23 cellular contexts compared by ENCODE assay signal in the genomic region with DNA sequence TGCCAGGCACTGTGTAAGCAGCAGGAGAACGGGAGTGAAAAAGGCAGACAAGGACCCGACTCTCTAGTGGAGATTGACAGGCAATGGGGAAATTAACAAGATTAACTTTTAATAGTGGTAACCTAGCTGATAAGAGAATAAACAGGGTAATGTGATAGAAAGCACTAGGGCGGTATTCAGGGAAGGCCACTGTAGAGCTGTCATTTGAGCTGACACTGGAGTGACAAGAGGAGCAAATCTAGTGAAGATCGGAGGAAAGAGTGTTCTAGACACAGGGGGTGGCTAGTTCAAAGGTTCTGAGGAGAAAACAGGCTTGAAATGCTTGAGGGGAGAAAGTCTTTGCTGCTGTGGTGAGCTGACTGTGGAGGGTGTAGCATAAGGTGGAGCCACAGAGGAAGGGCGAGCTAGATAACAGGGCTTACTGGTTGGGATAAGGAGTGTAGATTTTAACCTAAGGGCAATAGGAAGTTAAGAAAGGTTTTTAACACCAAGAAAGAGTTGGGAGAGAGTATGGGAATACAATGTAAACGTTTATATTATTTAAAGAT.
A peak's percentile ranks its signal among the peaks of the same experiment; 100 is the strongest.
DNase-seq lines count a peak whose midpoint lies in the region; ATAC-seq, FAIRE-seq and TF ChIP-seq lines count a peak whose summit lies in the region.
"Had no signal": no experiment of that assay in that cellular context is flagged by ENCODE, and none has a peak within 500 bp of the region (broad histone marks: within the 10 kb centered on the region; RNA-seq: fewer than 3 reads in every experiment).

No MANE protein-coding gene starts in this region.

- 68% methylated on average over 6 of the region's 6 CpGs for WGBS in SK-N-SH (ENCODE audit: low lambda C conversion rate)
- 16% methylated on average over 6 of the region's 6 CpGs for WGBS in K562 (ENCODE audit: insufficient coverage, low coverage, missing lambda C conversion rate)

- no peaks in the 10 kb centered on the region for H3K79me2 ChIP-seq in SK-N-SH (ENCODE audit: insufficient read depth)
- no peaks in the 10 kb centered on the region for H3K79me2 ChIP-seq in K562 (ENCODE audit: control insufficient read depth, insufficient read depth, low read length)
- no peaks in the 10 kb centered on the region for H3K79me2 ChIP-seq in neural progenitor cell (ENCODE audit: low read depth)

- ATAC-seq in K562 (peak; percentile 88), HG02588 (IDR thresholded peaks at IDR 0.05; ENCODE audit: unreplicated experiment) (no peak)
- ATAC-seq: GM12878 had no signal

- TF ChIP-seq CTCF in SK-N-SH (IDR thresholded peaks at IDR 0.05), result no peak
- TF ChIP-seq CTCF in K562 (IDR thresholded peaks at IDR 0.05 in 2 of 3, conservative IDR thresholded peaks at IDR 0.05 in 1 of 3; ENCODE audit: insufficient read depth in 2 of 3, low read depth in 1 of 3, low read length in 3 of 3), result no peak
- TF ChIP-seq CTCF in neural progenitor cell (IDR thresholded peaks at IDR 0.05), result no peak

- H3K36me3 ChIP-seq in SK-N-SH (replicated peaks in 1 of 2; ENCODE audit: control insufficient read depth in 1 of 2, insufficient read depth in 2 of 2, low read length in 1 of 2) (no peaks in the 10 kb centered on the region), K562 (ENCODE audit: control insufficient read depth, insufficient read depth, low read length) (no peaks in the 10 kb centered on the region), neural progenitor cell (no peaks in the 10 kb centered on the region), H7 (replicated peaks; ENCODE audit: control insufficient read depth, insufficient read depth, low read length) (no peaks in the 10 kb centered on the region)
- H3K36me3 ChIP-seq: BLaER1, HAP-1, Peyer's patch had no signal

- TF ChIP-seq EP300 in SK-N-SH (IDR thresholded peaks at IDR 0.05; ENCODE audit: borderline replicate concordance in 1 of 2, low read depth in 1 of 2, low read length in 1 of 2) (no peak), K562 (IDR thresholded peaks at IDR 0.05; ENCODE audit: low read length) (no peak)

- no peaks in the 10 kb centered on the region for H3K36me3 Mint-ChIP-seq in neural progenitor cell
- H3K36me3 Mint-ChIP-seq: IgD-negative memory B cell had no signal

- peaks cover 8% of the 10 kb centered on the region for H3F3A ChIP-seq in SK-N-SH (replicated peaks; ENCODE audit: insufficient read depth)
- H3F3A ChIP-seq in neural progenitor cell (ENCODE audit: low read depth), result no peaks in the 10 kb centered on the region

- CTCF ChIA-PET in SK-N-SH (lab: Yijun Ruan, JAX), result no interaction called here
- CTCF ChIA-PET in K562 (lab: Yijun Ruan, JAX; ENCODE audit: low intra/inter-chr PET ratio), result no interaction called here

- H3K27me3 Mint-ChIP-seq in neural progenitor cell (ENCODE audit: insufficient read depth, low read depth), result no peaks in the 10 kb centered on the region
- H3K27me3 Mint-ChIP-seq: CD4-positive, alpha-beta T cell; IgD-negative memory B cell had no signal

- in situ Hi-C loops in K562 (cut with MboI), result no loop called here

- no peak overlapping the region for H2AFZ ChIP-seq in SK-N-SH (ENCODE audit: low read depth)
- no peak overlapping the region for H2AFZ ChIP-seq in K562 (ENCODE audit: low read depth, low read length)
- H2AFZ ChIP-seq in neural progenitor cell (replicated peaks), result no peak overlapping the region

- H3K27ac ChIP-seq in SK-N-SH (ENCODE audit: low read depth in 2 of 2, low read length in 1 of 2) (peak overlapping the region in 1 of 2 experiments; percentile 34; a peak in 2 of 4 replicates), K562 (ENCODE audit: extremely low read depth, low read depth, low read length) (no peak overlapping the region), neural progenitor cell (no peak overlapping the region)
- H3K27ac ChIP-seq: BLaER1, Peyer's patch had no signal

- POLR2A ChIA-PET in SK-N-SH (lab: Yijun Ruan, JAX) (no interaction called here), K562 (lab: Yijun Ruan, JAX) (interaction anchor here (0.6 to 0.8 kb wide), 3 partner anchors 28 to 317 kb away, joined by 3 to 4 read pairs (median 3); a partner anchor contains a TSS)

- H3K9ac ChIP-seq in SK-N-SH (no peak overlapping the region), K562 (ENCODE audit: insufficient read depth in 1 of 2, low read depth in 2 of 2, low read length in 2 of 2) (peak overlapping the region in 1 of 2 experiments; percentile 36; a peak in 1 of 4 replicates), neural progenitor cell (no peak overlapping the region)
- H3K9ac ChIP-seq: BLaER1 had no signal

- no TSS peak for BruUV-seq in K562 (replicated peaks; lab: Mats Ljungman, UMichigan)

- no peak overlapping the region for H3K4me3 Mint-ChIP-seq in neural progenitor cell
- H3K4me3 Mint-ChIP-seq: CD4-positive, alpha-beta T cell; IgD-negative memory B cell had no signal

- no peaks in the 10 kb centered on the region for H3K9me2 ChIP-seq in SK-N-SH

- H4K20me1 ChIP-seq in SK-N-SH (ENCODE audit: insufficient read depth) (no peaks in the 10 kb centered on the region), K562 (replicated peaks; ENCODE audit: control insufficient read depth, insufficient read depth, low read length) (no peaks in the 10 kb centered on the region), neural progenitor cell (ENCODE audit: low read depth) (no peaks in the 10 kb centered on the region)
- H4K20me1 ChIP-seq: BLaER1 had no signal

- H3K4me1 Mint-ChIP-seq in neural progenitor cell, result peaks cover 6% of the 10 kb centered on the region
- H3K4me1 Mint-ChIP-seq: IgD-negative memory B cell had no signal

- no peaks in the 10 kb centered on the region for H3K9me3 ChIP-seq in SK-N-SH
- H3K9me3 ChIP-seq in K562 (replicated peaks; ENCODE audit: control insufficient read depth, insufficient read depth, low read depth, low read length), result no peaks in the 10 kb centered on the region
- H3K9me3 ChIP-seq in neural progenitor cell (ENCODE audit: low read depth), result no peaks in the 10 kb centered on the region
- H3K9me3 ChIP-seq: BLaER1, HAP-1, Peyer's patch had no signal

- H3K4me3 ChIP-seq in SK-N-SH (ENCODE audit: low read depth in 2 of 2, low read length in 1 of 2) (no peak overlapping the region), K562 (no peak overlapping the region), neural progenitor cell (no peak overlapping the region), H7 (ENCODE audit: insufficient read depth, low read depth, low read length) (no peak overlapping the region)
- H3K4me3 ChIP-seq: BLaER1, GM12878, HAP-1, Peyer's patch had no signal

- H3K27me3 ChIP-seq in SK-N-SH (ENCODE audit: insufficient read depth), result no peaks in the 10 kb centered on the region
- no peaks in the 10 kb centered on the region for H3K27me3 ChIP-seq in K562 (ENCODE audit: control insufficient read depth in 2 of 2, insufficient read depth in 2 of 2, low read length in 2 of 2)
- H3K27me3 ChIP-seq in neural progenitor cell, result no peaks in the 10 kb centered on the region
- H3K27me3 ChIP-seq in H7 (ENCODE audit: control insufficient read depth, insufficient read depth, low read length), result no peaks in the 10 kb centered on the region
- H3K27me3 ChIP-seq: BLaER1, Peyer's patch had no signal

- DNase-seq in HT-29 (ENCODE audit: low spot score) (peak; percentile 43), SK-N-SH (peak; percentile 0), K562 (ENCODE audit: extremely low read depth in 1 of 4, low spot score in 3 of 4) (peak in 2 of 4 experiments; percentile 36 to 52), neural progenitor cell (ENCODE audit: low spot score) (peak; percentile 11), NCI-H128 (lab: John Stamatoyannopoulos, UW; ENCODE audit: unreplicated experiment) (no peak), H7 (no peak)
- DNase-seq: ACHN; CD4-positive, alpha-beta T cell; COR-L47; DMS79 treated with DMSO at 0.1 percent for 48 hours; Karpas-422; NCI-H1436; NCI-H187 treated with DMSO at 0.1 percent for 48 hours; NCI-H2107; NCI-H2227 treated with DMSO at 0.1 percent for 48 hours; NCI-H510A treated with DMSO at 0.1 percent for 48 hours; NCI-H748 treated with DMSO at 0.1 percent for 48 hours; Peyer's patch had no signal

- H3K9me1 ChIP-seq in K562 (ENCODE audit: control insufficient read depth, insufficient read depth, low read length), result no peaks in the 10 kb centered on the region

- TF ChIP-seq RAD21 in SK-N-SH (IDR thresholded peaks at IDR 0.05; ENCODE audit: low read length) (no peak), K562 (CRISPR knock-in tag; conservative IDR thresholded peaks at IDR 0.05 in 1 of 2, IDR thresholded peaks at IDR 0.05 in 1 of 2) (no peak)

- intact Hi-C loops in K562 (cut with micrococcal nuclease), result no loop called here

- H3K27ac Mint-ChIP-seq in neural progenitor cell, result no peak overlapping the region
- H3K27ac Mint-ChIP-seq: CD4-positive, alpha-beta T cell; IgD-negative memory B cell had no signal

- FAIRE-seq in K562 (lab: Jason Lieb, UNC), result peak; percentile 93
- FAIRE-seq: GM12878 had no signal

- TF ChIP-seq POLR2A in K562 (conservative IDR thresholded peaks at IDR 0.05), result no peak

- peaks cover 7 to 9% of the 10 kb centered on the region in 2 experiments; a peak in 3 of 4 replicates for H3K4me1 ChIP-seq in SK-N-SH (ENCODE audit: control insufficient read depth in 1 of 2, insufficient read depth in 2 of 2, low read depth in 1 of 2, low read length in 1 of 2)
- peaks cover 0 to 6% of the 10 kb centered on the region in 2 experiments; a peak in 1 of 5 replicates for H3K4me1 ChIP-seq in K562 (replicated peaks in 1 of 2; ENCODE audit: control insufficient read depth in 2 of 2, insufficient read depth in 2 of 2, low read length in 2 of 2)
- peaks cover 11% of the 10 kb centered on the region for H3K4me1 ChIP-seq in neural progenitor cell
- H3K4me1 ChIP-seq: BLaER1, Peyer's patch had no signal

- no peaks in the 10 kb centered on the region for H3K9me3 Mint-ChIP-seq in neural progenitor cell
- H3K9me3 Mint-ChIP-seq: CD4-positive, alpha-beta T cell; IgD-negative memory B cell had no signal

- H3K4me2 ChIP-seq in SK-N-SH, result peak overlapping the region; percentile 22; the same call in 1 of the 2 replicates
- peak overlapping the region; percentile 47 for H3K4me2 ChIP-seq in K562 (ENCODE audit: insufficient read depth, low read length)
- H3K4me2 ChIP-seq in neural progenitor cell, result no peak overlapping the region
- H3K4me2 ChIP-seq: BLaER1 had no signal

TF ChIP-seq in SK-N-SH, 30 proteins besides CTCF, POLR2A, EP300 and RAD21 (continues in another document):
- TF ChIP-seq MXI1 (IDR thresholded peaks at IDR 0.05; ENCODE audit: low read depth, low read length), result no peak
- TF ChIP-seq TAF1 (IDR thresholded peaks at IDR 0.05; ENCODE audit: borderline replicate concordance, low read depth, low read length), result no peak
- TF ChIP-seq FOSL2 (IDR thresholded peaks at IDR 0.05; ENCODE audit: borderline replicate concordance, low read depth), result no peak
- no peak for TF ChIP-seq TCF12 (IDR thresholded peaks at IDR 0.05)

TF ChIP-seq in K562, 482 proteins besides CTCF, POLR2A, EP300 and RAD21 (continues in another document):
- TF ChIP-seq SMARCA4 (IDR thresholded peaks at IDR 0.05), result 0 out of 2 replicates have a peak, but pooled peaks have one; percentile 13
- TF ChIP-seq NFE2 (IDR thresholded peaks at IDR 0.05; ENCODE audit: low read depth), result no peak

Comparison
In these comparisons a context has a peak if more than half of its experiments do, and no peak if none do; other contexts are left out.
1. DNase-seq: peak in HT-29 (single experiment), SK-N-SH (single experiment) and neural progenitor cell (single experiment); none in NCI-H128 (single experiment) and H7 (single experiment).